ENCODE assay signal across 12 cellular contexts in genomic region chr16:8818499-8819270, GRCh38. TPM values are rescaled to one million over a fixed set of nuclear protein-coding genes. Genes with fewer than 3 reads are reported as not detected.
DNase-seq lines count a peak whose midpoint lies in the region; ATAC-seq and TF ChIP-seq lines count a peak whose summit lies in the region.
"Had no signal": no experiment of that assay in that cellular context is flagged by ENCODE, and none has a peak within 500 bp of the region (broad histone marks: within the 10 kb centered on the region; RNA-seq: fewer than 3 reads in every experiment).

No MANE protein-coding gene starts in this region.

- 71 to 78% methylated on average over 10 of the region's 10 CpGs for WGBS in tibial nerve, 2 donors

- DNase-seq in lower lobe of right lung, result no peak
- DNase-seq in inferior parietal cortex (ENCODE audit: extremely low spot score), result no peak
- no peak for DNase-seq in tibial nerve (ENCODE audit: low spot score in 2 of 2)
- DNase-seq: foreskin keratinocyte, NCI-H2171 treated with DMSO at 0.1 percent for 48 hours, small intestine had no signal

- H3K27ac ChIP-seq in lower lobe of right lung (no peak overlapping the region), tibial nerve (no peak overlapping the region)
- H3K27ac ChIP-seq: foreskin keratinocyte, SJSA1 had no signal

- no peak for TF ChIP-seq EP300 in tibial nerve (IDR thresholded peaks at IDR 0.05)

- H3K9me3 Mint-ChIP-seq in activated T-helper 17 cell treated with anti-CD3 and anti-CD28 coated beads, Interleukin-2, amount 50 U/mL, for 72 hours, result no peaks in the 10 kb centered on the region
- H3K9me3 Mint-ChIP-seq: central memory CD8-positive, alpha-beta T cell had no signal

- intact Hi-C loops in lower lobe of right lung (cut with DNase I), result no loop called here

- no peak for TF ChIP-seq POLR2A in tibial nerve (IDR thresholded peaks at IDR 0.05)

- H3K4me1 Mint-ChIP-seq in activated T-helper 17 cell treated with anti-CD3 and anti-CD28 coated beads, Interleukin-2, amount 50 U/mL, for 72 hours, result peaks cover 19% of the 10 kb centered on the region

- peak; percentile 80 for ATAC-seq in GM18520 (IDR thresholded peaks at IDR 0.05; ENCODE audit: unreplicated experiment)
- ATAC-seq in GM21423 (IDR thresholded peaks at IDR 0.05; ENCODE audit: unreplicated experiment), result peak; percentile 76
- ATAC-seq in HG03175 (IDR thresholded peaks at IDR 0.05; ENCODE audit: unreplicated experiment), result peak; percentile 65
- peak; percentile 18 to 53 for ATAC-seq in lower lobe of right lung
- ATAC-seq in activated T-helper 17 cell treated with anti-CD3 and anti-CD28 coated beads, Interleukin-2, amount 50 U/mL, for 72 hours (replicated peaks), result no peak
- ATAC-seq: foreskin keratinocyte had no signal

- H3K27ac Mint-ChIP-seq in activated T-helper 17 cell treated with anti-CD3 and anti-CD28 coated beads, Interleukin-2, amount 50 U/mL, for 72 hours, result no peak overlapping the region

- no peaks in the 10 kb centered on the region for H3K27me3 Mint-ChIP-seq in activated T-helper 17 cell treated with anti-CD3 and anti-CD28 coated beads, Interleukin-2, amount 50 U/mL, for 72 hours
- H3K27me3 Mint-ChIP-seq: central memory CD8-positive, alpha-beta T cell had no signal

- H3K9me3 ChIP-seq in lower lobe of right lung, result no peaks in the 10 kb centered on the region
- no peaks in the 10 kb centered on the region for H3K9me3 ChIP-seq in tibial nerve
- H3K9me3 ChIP-seq: SJSA1 had no signal

- H3K4me3 ChIP-seq in lower lobe of right lung (no peak overlapping the region), tibial nerve (no peak overlapping the region)
- H3K4me3 ChIP-seq: SJSA1 had no signal

- TF ChIP-seq CTCF in lower lobe of right lung (IDR thresholded peaks at IDR 0.05), result no peak
- no peak for TF ChIP-seq CTCF in tibial nerve (IDR thresholded peaks at IDR 0.05)

- peaks cover 99% of the 10 kb centered on the region for H3K36me3 Mint-ChIP-seq in activated T-helper 17 cell treated with anti-CD3 and anti-CD28 coated beads, Interleukin-2, amount 50 U/mL, for 72 hours (ENCODE audit: low read depth)

- H3K36me3 ChIP-seq in lower lobe of right lung (peaks cover 69% of the 10 kb centered on the region), tibial nerve (peaks cover 0 to 74% (median 20%) of the 10 kb centered on the region in 3 donors)

- H3K4me1 ChIP-seq in lower lobe of right lung (no peaks in the 10 kb centered on the region), tibial nerve (peaks cover 0 to 14% (median 0%) of the 10 kb centered on the region in 4 donors)
- H3K4me1 ChIP-seq: foreskin keratinocyte, SJSA1 had no signal

- no peaks in the 10 kb centered on the region for H3K27me3 ChIP-seq in lower lobe of right lung (ENCODE audit: low read depth)
- H3K27me3 ChIP-seq in tibial nerve, result no peaks in the 10 kb centered on the region
- H3K27me3 ChIP-seq: foreskin keratinocyte, SJSA1 had no signal

- H3K4me3 Mint-ChIP-seq in activated T-helper 17 cell treated with anti-CD3 and anti-CD28 coated beads, Interleukin-2, amount 50 U/mL, for 72 hours, result no peak overlapping the region
- H3K4me3 Mint-ChIP-seq: central memory CD8-positive, alpha-beta T cell had no signal

RNA-seq across cellular contexts. Expression of gene PMM2, which starts 21.0 kb away (rescaled TPM):
- total RNA-seq in lower lobe of right lung (39.3 TPM), tibial nerve (10 to 100 TPM; 37.6 to 73.8 (median 52.7) TPM)
- total RNA-seq in activated T-helper 17 cell treated with anti-CD3 and anti-CD28 coated beads, Interleukin-2, amount 50 U/mL, for 72 hours, result 10 to 100 TPM; 33.0 to 59.1 TPM

RNA-seq across cellular contexts. Expression of gene TMEM186, which starts 21.2 kb away (rescaled TPM):
- total RNA-seq in lower lobe of right lung (8.6 TPM), tibial nerve (1 to 10 TPM; 5.7 to 9.6 (median 7.2) TPM)
- 10 to 100 TPM; 14.2 to 15.4 TPM for total RNA-seq in activated T-helper 17 cell treated with anti-CD3 and anti-CD28 coated beads, Interleukin-2, amount 50 U/mL, for 72 hours

RNA-seq across cellular contexts. Expression of gene CARHSP1, which starts 50.1 kb away (rescaled TPM):
- total RNA-seq in lower lobe of right lung (89.0 TPM), tibial nerve (100 to 1,000 TPM in 3 of 4 donors, 10 to 100 TPM in 1; 90.6 to 169 (median 160) TPM)
- 100 to 1,000 TPM in 1 of 2 donors, 10 to 100 TPM in 1; 98.6 to 115 TPM for total RNA-seq in activated T-helper 17 cell treated with anti-CD3 and anti-CD28 coated beads, Interleukin-2, amount 50 U/mL, for 72 hours
